8 cellular contexts compared by ENCODE assay signal in genomic region chr9:132268725-132269352, GRCh38.
DNase-seq lines count a peak whose midpoint lies in the region; ATAC-seq lines count a peak whose summit lies in the region.

No MANE protein-coding gene starts in this region.

- CTCF ChIA-PET in activated CD4-positive, alpha-beta memory T cell treated with anti-CD3 and anti-CD28 coated beads for 36 hours (lab: Charles Lee) = interaction anchor here (0.6 to 2.5 kb wide), 17 partner anchors 9 to 1122 kb away, joined by 3 to 23 read pairs (median 4); no protein-coding TSS in a partner anchor

- no peak overlapping the region for H3K4ac ChIP-seq in mesendoderm (ENCODE audit: low read depth, low read length)

- peaks cover 7% of the 10 kb centered on the region for H3K4me1 Mint-ChIP-seq in activated CD4-positive, alpha-beta memory T cell treated with anti-CD3 and anti-CD28 coated beads for 36 hours (ENCODE audit: low read depth)

- H3K4me1 ChIP-seq in mesendoderm (ENCODE audit: control insufficient read depth, low read depth, low read length) = no peaks in the 10 kb centered on the region

- no peak for ATAC-seq in GM21447 (IDR thresholded peaks at IDR 0.05; ENCODE audit: unreplicated experiment)

- no peak overlapping the region for H2AK5ac ChIP-seq in mesendoderm (ENCODE audit: low read length)

- DNase-seq in AG08395 (ENCODE audit: low spot score) (peak; percentile 77), HCEC 1CT (peak; percentile 48), NCI-H748 (lab: John Stamatoyannopoulos, UW; ENCODE audit: unreplicated experiment) (peak; percentile 60), ecto neural progenitor cell (ENCODE audit: low spot score) (peak; percentile 77), mesendoderm (peak; percentile 85)
- peak; percentile 82 for DNase-seq in activated CD4-positive, alpha-beta memory T cell treated with anti-CD3 and anti-CD28 coated beads for 36 hours
- peak; percentile 58 for DNase-seq in stimulated activated CD8-positive, alpha-beta memory T cell treated with anti-CD3 and anti-CD28 coated beads, Interleukin-4, amount 100 ng/mL, for 24 hours (ENCODE audit: low read depth)

- H3K9me3 Mint-ChIP-seq in activated CD4-positive, alpha-beta memory T cell treated with anti-CD3 and anti-CD28 coated beads for 36 hours = peaks cover 8% of the 10 kb centered on the region

- H3K4me2 ChIP-seq in mesendoderm (ENCODE audit: low read length) = no peak overlapping the region

- H3K79me1 ChIP-seq in mesendoderm (ENCODE audit: low read length) = no peaks in the 10 kb centered on the region

- no peak overlapping the region for H2BK15ac ChIP-seq in mesendoderm (replicated peaks; ENCODE audit: low read depth)

- no peak overlapping the region for H2BK120ac ChIP-seq in mesendoderm (ENCODE audit: low read depth, low read length)

- H3K18ac ChIP-seq in mesendoderm (ENCODE audit: low read length) = no peak overlapping the region

- POLR2A ChIA-PET in activated CD4-positive, alpha-beta memory T cell treated with anti-CD3 and anti-CD28 coated beads for 36 hours (lab: Charles Lee) = no interaction called here

- no peaks in the 10 kb centered on the region for H3K27me3 Mint-ChIP-seq in activated CD4-positive, alpha-beta memory T cell treated with anti-CD3 and anti-CD28 coated beads for 36 hours

- H3K9ac ChIP-seq in mesendoderm (ENCODE audit: low read length) = no peak overlapping the region

- intact Hi-C loops in activated CD4-positive, alpha-beta memory T cell treated with anti-CD3 and anti-CD28 coated beads for 36 hours (cut with micrococcal nuclease) = no loop called here

- H3K56ac ChIP-seq in mesendoderm (ENCODE audit: low read length) = no peak overlapping the region

- no peaks in the 10 kb centered on the region for H3K27me3 ChIP-seq in mesendoderm (ENCODE audit: insufficient read depth, low read length, poor library complexity)

- H2BK5ac ChIP-seq in mesendoderm (ENCODE audit: low read length) = no peak overlapping the region

- H3K79me2 ChIP-seq in mesendoderm (ENCODE audit: control insufficient read depth, insufficient read depth, low read length) = no peaks in the 10 kb centered on the region

- H4K8ac ChIP-seq in mesendoderm (ENCODE audit: low read depth, low read length) = no peak overlapping the region

- no peak overlapping the region for H3K23ac ChIP-seq in mesendoderm (ENCODE audit: low read length)

- no peak overlapping the region for H3K4me3 ChIP-seq in mesendoderm (ENCODE audit: low read length)

- no peak overlapping the region for H3K4me3 Mint-ChIP-seq in activated CD4-positive, alpha-beta memory T cell treated with anti-CD3 and anti-CD28 coated beads for 36 hours

- no peak overlapping the region for H3K27ac ChIP-seq in mesendoderm (ENCODE audit: low read depth, low read length)

- peak overlapping the region; percentile 77 for H3K27ac Mint-ChIP-seq in activated CD4-positive, alpha-beta memory T cell treated with anti-CD3 and anti-CD28 coated beads for 36 hours

- H4K5ac ChIP-seq in mesendoderm (ENCODE audit: low read length) = no peak overlapping the region

- H3K36me3 Mint-ChIP-seq in activated CD4-positive, alpha-beta memory T cell treated with anti-CD3 and anti-CD28 coated beads for 36 hours = peaks cover 55% of the 10 kb centered on the region

- peaks cover 22% of the 10 kb centered on the region for H3K36me3 ChIP-seq in mesendoderm (ENCODE audit: control insufficient read depth, insufficient read depth, low read length)

- no CpG with 5 or more reads among the region's 10 CpGs for WGBS in mesendoderm (ENCODE audit: extremely low coverage, insufficient coverage, low lambda C conversion rate)
